ENCODE assay signal across 10 cellular contexts in genomic region chr17:77645441-77646430, GRCh38.
DNase-seq lines count a peak whose midpoint lies in the region; ATAC-seq and TF ChIP-seq lines count a peak whose summit lies in the region.
"Had no signal": no experiment of that assay in that cellular context is flagged by ENCODE, and none has a peak within 500 bp of the region (broad histone marks: within the 10 kb centered on the region; RNA-seq: fewer than 3 reads in every experiment).

No MANE protein-coding gene starts in this region.

- peak overlapping the region; percentile 58 for H3K4me3 Mint-ChIP-seq in activated CD4-positive, alpha-beta memory T cell treated with anti-CD3 and anti-CD28 coated beads, Interleukin-2, amount 10 ng/mL, durations not matched to agents 7 days and 5 days
- H3K4me3 Mint-ChIP-seq in effector memory CD8-positive, alpha-beta T cell, result peak overlapping the region; percentile 80 to 86

- POLR2A ChIA-PET in activated CD4-positive, alpha-beta memory T cell treated with anti-CD3 and anti-CD28 coated beads, Interleukin-2, amount 10 ng/mL, durations not matched to agents 7 days and 5 days (lab: Charles Lee), result interaction anchor here (0.6 to 4.1 kb wide), 8 partner anchors 10 to 337 kb away, joined by 3 to 62 read pairs (median 4); partner anchors contain the start of gene TNRC6C

- peak overlapping the region; percentile 89 for H3K27ac Mint-ChIP-seq in activated CD4-positive, alpha-beta memory T cell treated with anti-CD3 and anti-CD28 coated beads, Interleukin-2, amount 10 ng/mL, durations not matched to agents 7 days and 5 days
- H3K27ac Mint-ChIP-seq in effector memory CD8-positive, alpha-beta T cell, result peak overlapping the region; percentile 85 to 93

- no peak for TF ChIP-seq CTCF in GM20000 (IDR thresholded peaks at IDR 0.05; ENCODE audit: extremely low read depth, missing control alignments)

- no peaks in the 10 kb centered on the region for H3K9me3 Mint-ChIP-seq in activated CD4-positive, alpha-beta memory T cell treated with anti-CD3 and anti-CD28 coated beads, Interleukin-2, amount 10 ng/mL, durations not matched to agents 7 days and 5 days
- H3K9me3 Mint-ChIP-seq in effector memory CD8-positive, alpha-beta T cell, result no peaks in the 10 kb centered on the region

- DNase-seq in H4 (ENCODE audit: low spot score) (peak; percentile 83), GM19238 (ENCODE audit: insufficient read length, low spot score) (no peak), NCI-H2029 treated with DMSO at 0.1 percent for 48 hours (lab: John Stamatoyannopoulos, UW) (no peak), HT-29 (ENCODE audit: low spot score) (no peak), GM20000 (ENCODE audit: low spot score) (no peak)
- peak; percentile 72 for DNase-seq in activated CD4-positive, alpha-beta memory T cell treated with anti-CD3 and anti-CD28 coated beads, Interleukin-2, amount 10 ng/mL, durations not matched to agents 7 days and 5 days
- DNase-seq in effector memory CD8-positive, alpha-beta T cell, result peak; percentile 52 to 56 (median 52)
- peak; percentile 47 to 52 for DNase-seq in stimulated activated CD4-positive, alpha-beta T cell treated with anti-CD3 and anti-CD28 coated beads, Interleukin-4, amount 100 ng/mL, for 48 hours (ENCODE audit: low read depth in 2 of 2)
- DNase-seq: right cardiac atrium had no signal

- H3K27me3 Mint-ChIP-seq in activated CD4-positive, alpha-beta memory T cell treated with anti-CD3 and anti-CD28 coated beads, Interleukin-2, amount 10 ng/mL, durations not matched to agents 7 days and 5 days, result peaks cover 7% of the 10 kb centered on the region
- H3K27me3 Mint-ChIP-seq in effector memory CD8-positive, alpha-beta T cell, result peaks cover under 1 to 7% of the 10 kb centered on the region in 2 donors

- CTCF ChIA-PET in activated CD4-positive, alpha-beta memory T cell treated with anti-CD3 and anti-CD28 coated beads, Interleukin-2, amount 10 ng/mL, durations not matched to agents 7 days and 5 days (lab: Charles Lee), result interaction anchor here (0.5 to 2.9 kb wide), 6 partner anchors 20 to 1408 kb away, joined by 3 to 15 read pairs (median 4); no protein-coding TSS in a partner anchor

- peaks cover 46% of the 10 kb centered on the region for H3K4me1 Mint-ChIP-seq in activated CD4-positive, alpha-beta memory T cell treated with anti-CD3 and anti-CD28 coated beads, Interleukin-2, amount 10 ng/mL, durations not matched to agents 7 days and 5 days
- peaks cover 15 to 24% of the 10 kb centered on the region in 2 donors for H3K4me1 Mint-ChIP-seq in effector memory CD8-positive, alpha-beta T cell (ENCODE audit: low read depth in 2 of 2)

- peaks cover 2% of the 10 kb centered on the region for H3K36me3 Mint-ChIP-seq in activated CD4-positive, alpha-beta memory T cell treated with anti-CD3 and anti-CD28 coated beads, Interleukin-2, amount 10 ng/mL, durations not matched to agents 7 days and 5 days (ENCODE audit: low read depth)
- no peaks in the 10 kb centered on the region for H3K36me3 Mint-ChIP-seq in effector memory CD8-positive, alpha-beta T cell (ENCODE audit: insufficient read depth)

- ATAC-seq in effector memory CD8-positive, alpha-beta T cell (replicated peaks), result peak; percentile 86
- ATAC-seq: Right ventricle myocardium inferior had no signal

Comparison
In these comparisons a context has a peak if more than half of its experiments do, and no peak if none do; other contexts are left out.
1. DNase-seq: peak in H4 (single experiment), activated CD4-positive, alpha-beta memory T cell treated with anti-CD3 and anti-CD28 coated beads, Interleukin-2, amount 10 ng/mL, durations not matched to agents 7 days and 5 days (single experiment), effector memory CD8-positive, alpha-beta T cell (3 of 3) and stimulated activated CD4-positive, alpha-beta T cell treated with anti-CD3 and anti-CD28 coated beads, Interleukin-4, amount 100 ng/mL, for 48 hours (2 of 2); none in GM19238 (single experiment), NCI-H2029 treated with DMSO at 0.1 percent for 48 hours (single experiment), HT-29 (single experiment) and GM20000 (single experiment).